In the genomic region with DNA sequence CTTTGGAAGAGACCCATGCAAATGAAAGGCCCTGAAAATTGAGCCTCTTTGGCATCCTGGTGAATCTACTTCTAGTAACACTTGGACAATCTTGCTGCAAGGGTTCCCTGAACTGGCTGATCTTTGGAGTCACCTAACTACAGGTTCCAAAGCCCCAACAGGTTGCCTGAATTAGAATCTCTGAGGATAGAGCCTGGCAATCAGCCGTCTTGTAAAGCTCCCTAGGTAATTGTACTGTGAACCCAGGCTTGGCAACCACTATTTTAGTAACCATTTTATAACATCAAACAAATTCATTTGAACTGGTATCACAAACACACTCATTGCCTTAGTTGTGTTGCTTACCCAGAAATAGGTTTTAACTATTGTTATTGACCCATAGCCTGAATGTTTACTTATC, we compare ENCODE assay signal across 1 cellular context.
TF ChIP-seq lines count a peak whose summit lies in the region.

No MANE protein-coding gene starts in this region.

TF ChIP-seq in HepG2, 621 proteins besides CTCF, POLR2A, EP300 and RAD21:
- TF ChIP-seq SKI (IDR thresholded peaks at IDR 0.05; ENCODE audit: partially characterized antibody) (no peak), ARNTL (CRISPR knock-in tag; IDR thresholded peaks at IDR 0.05) (no peak), NR0B2 (CRISPR knock-in tag; IDR thresholded peaks at IDR 0.05) (no peak), HDAC2 (CRISPR knock-in tag; IDR thresholded peaks at IDR 0.05) (no peak), FUBP1 (CRISPR knock-in tag; IDR thresholded peaks at IDR 0.05; ENCODE audit: borderline replicate concordance) (no peak), ZNF12 (CRISPR knock-in tag; IDR thresholded peaks at IDR 0.05) (no peak), ZSCAN5A (CRISPR knock-in tag; IDR thresholded peaks at IDR 0.05; ENCODE audit: borderline replicate concordance) (no peak), ZFYVE20 (CRISPR knock-in tag; IDR thresholded peaks at IDR 0.05; ENCODE audit: borderline replicate concordance, low read depth) (no peak), RFX3 (CRISPR knock-in tag; IDR thresholded peaks at IDR 0.05) (no peak), EED (CRISPR knock-in tag; IDR thresholded peaks at IDR 0.05) (no peak), SOX5 (CRISPR knock-in tag; IDR thresholded peaks at IDR 0.05; ENCODE audit: borderline replicate concordance) (no peak), KLF12 (CRISPR knock-in tag; IDR thresholded peaks at IDR 0.05; ENCODE audit: borderline replicate concordance) (0 out of 2 replicates have a peak, but pooled peaks have one; percentile 26), SUZ12 (IDR thresholded peaks at IDR 0.05; ENCODE audit: low read depth, low read length) (no peak), FOSL2 (CRISPR knock-in tag; IDR thresholded peaks at IDR 0.05) (no peak), ZNF761 (CRISPR knock-in tag; conservative IDR thresholded peaks at IDR 0.05) (no peak), ZHX2 (IDR thresholded peaks at IDR 0.05; ENCODE audit: low read depth) (no peak), ZHX2 (CRISPR knock-in tag; IDR thresholded peaks at IDR 0.05; ENCODE audit: borderline replicate concordance) (0 out of 2 replicates have a peak, but pooled peaks have one; percentile 24), ZNF264 (CRISPR knock-in tag; IDR thresholded peaks at IDR 0.05) (0 out of 2 replicates have a peak, but pooled peaks have one; percentile 26), PHB2 (IDR thresholded peaks at IDR 0.05; ENCODE audit: partially characterized antibody) (no peak), SOX6 (IDR thresholded peaks at IDR 0.05) (no peak), SOX6 (CRISPR knock-in tag; IDR thresholded peaks at IDR 0.05) (peak; percentile 43; the same call in 1 of the 2 replicates), SOX13 (IDR thresholded peaks at IDR 0.05) (no peak), SOX13 (CRISPR knock-in tag; conservative IDR thresholded peaks at IDR 0.05 in 1 of 2, IDR thresholded peaks at IDR 0.05 in 1 of 2) (peak in 1 of 2 experiments; percentile 65; a peak in 2 of 4 replicates), ZNF660 (CRISPR knock-in tag; IDR thresholded peaks at IDR 0.05; ENCODE audit: borderline replicate concordance, low read depth) (no peak)
- TF ChIP-seq, protein P1, sequence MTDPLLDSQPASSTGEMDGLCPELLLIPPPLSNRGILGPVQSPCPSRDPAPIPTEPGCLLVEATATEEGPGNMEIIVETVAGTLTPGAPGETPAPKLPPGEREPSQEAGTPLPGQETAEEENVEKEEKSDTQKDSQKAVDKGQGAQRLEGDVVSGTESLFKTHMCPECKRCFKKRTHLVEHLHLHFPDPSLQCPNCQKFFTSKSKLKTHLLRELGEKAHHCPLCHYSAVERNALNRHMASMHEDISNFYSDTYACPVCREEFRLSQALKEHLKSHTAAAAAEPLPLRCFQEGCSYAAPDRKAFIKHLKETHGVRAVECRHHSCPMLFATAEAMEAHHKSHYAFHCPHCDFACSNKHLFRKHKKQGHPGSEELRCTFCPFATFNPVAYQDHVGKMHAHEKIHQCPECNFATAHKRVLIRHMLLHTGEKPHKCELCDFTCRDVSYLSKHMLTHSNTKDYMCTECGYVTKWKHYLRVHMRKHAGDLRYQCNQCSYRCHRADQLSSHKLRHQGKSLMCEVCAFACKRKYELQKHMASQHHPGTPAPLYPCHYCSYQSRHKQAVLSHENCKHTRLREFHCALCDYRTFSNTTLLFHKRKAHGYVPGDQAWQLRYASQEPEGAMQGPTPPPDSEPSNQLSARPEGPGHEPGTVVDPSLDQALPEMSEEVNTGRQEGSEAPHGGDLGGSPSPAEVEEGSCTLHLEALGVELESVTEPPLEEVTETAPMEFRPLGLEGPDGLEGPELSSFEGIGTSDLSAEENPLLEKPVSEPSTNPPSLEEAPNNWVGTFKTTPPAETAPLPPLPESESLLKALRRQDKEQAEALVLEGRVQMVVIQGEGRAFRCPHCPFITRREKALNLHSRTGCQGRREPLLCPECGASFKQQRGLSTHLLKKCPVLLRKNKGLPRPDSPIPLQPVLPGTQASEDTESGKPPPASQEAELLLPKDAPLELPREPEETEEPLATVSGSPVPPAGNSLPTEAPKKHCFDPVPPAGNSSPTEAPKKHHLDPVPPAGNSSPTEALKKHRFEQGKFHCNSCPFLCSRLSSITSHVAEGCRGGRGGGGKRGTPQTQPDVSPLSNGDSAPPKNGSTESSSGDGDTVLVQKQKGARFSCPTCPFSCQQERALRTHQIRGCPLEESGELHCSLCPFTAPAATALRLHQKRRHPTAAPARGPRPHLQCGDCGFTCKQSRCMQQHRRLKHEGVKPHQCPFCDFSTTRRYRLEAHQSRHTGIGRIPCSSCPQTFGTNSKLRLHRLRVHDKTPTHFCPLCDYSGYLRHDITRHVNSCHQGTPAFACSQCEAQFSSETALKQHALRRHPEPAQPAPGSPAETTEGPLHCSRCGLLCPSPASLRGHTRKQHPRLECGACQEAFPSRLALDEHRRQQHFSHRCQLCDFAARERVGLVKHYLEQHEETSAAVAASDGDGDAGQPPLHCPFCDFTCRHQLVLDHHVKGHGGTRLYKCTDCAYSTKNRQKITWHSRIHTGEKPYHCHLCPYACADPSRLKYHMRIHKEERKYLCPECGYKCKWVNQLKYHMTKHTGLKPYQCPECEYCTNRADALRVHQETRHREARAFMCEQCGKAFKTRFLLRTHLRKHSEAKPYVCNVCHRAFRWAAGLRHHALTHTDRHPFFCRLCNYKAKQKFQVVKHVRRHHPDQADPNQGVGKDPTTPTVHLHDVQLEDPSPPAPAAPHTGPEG (CRISPR knock-in tag; IDR thresholded peaks at IDR 0.05) = no peak
- TF ChIP-seq, protein P2, sequence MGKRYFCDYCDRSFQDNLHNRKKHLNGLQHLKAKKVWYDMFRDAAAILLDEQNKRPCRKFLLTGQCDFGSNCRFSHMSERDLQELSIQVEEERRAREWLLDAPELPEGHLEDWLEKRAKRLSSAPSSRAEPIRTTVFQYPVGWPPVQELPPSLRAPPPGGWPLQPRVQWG (CRISPR knock-in tag; IDR thresholded peaks at IDR 0.05; ENCODE audit: borderline replicate concordance, low read depth) = no peak
- TF ChIP-seq, protein P3, sequence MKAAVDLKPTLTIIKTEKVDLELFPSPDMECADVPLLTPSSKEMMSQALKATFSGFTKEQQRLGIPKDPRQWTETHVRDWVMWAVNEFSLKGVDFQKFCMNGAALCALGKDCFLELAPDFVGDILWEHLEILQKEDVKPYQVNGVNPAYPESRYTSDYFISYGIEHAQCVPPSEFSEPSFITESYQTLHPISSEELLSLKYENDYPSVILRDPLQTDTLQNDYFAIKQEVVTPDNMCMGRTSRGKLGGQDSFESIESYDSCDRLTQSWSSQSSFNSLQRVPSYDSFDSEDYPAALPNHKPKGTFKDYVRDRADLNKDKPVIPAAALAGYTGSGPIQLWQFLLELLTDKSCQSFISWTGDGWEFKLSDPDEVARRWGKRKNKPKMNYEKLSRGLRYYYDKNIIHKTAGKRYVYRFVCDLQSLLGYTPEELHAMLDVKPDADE (CRISPR knock-in tag; IDR thresholded peaks at IDR 0.05) = no peak
